Comparison of ENCODE assay signal across 9 cellular contexts in genomic region chr7:14836571-14837189, GRCh38.
DNase-seq lines count a peak whose midpoint lies in the region; ATAC-seq, FAIRE-seq and TF ChIP-seq lines count a peak whose summit lies in the region.
"Had no signal": no experiment of that assay in that cellular context is flagged by ENCODE, and none has a peak within 500 bp of the region (broad histone marks: within the 10 kb centered on the region; RNA-seq: fewer than 3 reads in every experiment).

No MANE protein-coding gene starts in this region.

- no peaks in the 10 kb centered on the region for H3K4me1 Mint-ChIP-seq in activated CD8-positive, alpha-beta T cell treated with anti-CD3 and anti-CD28 coated beads, Interleukin-2, amount 10 ng/mL, durations not matched to agents 7 days and 5 days (ENCODE audit: low read depth)

- no peak for TF ChIP-seq CTCF in bronchial epithelial cell (IDR thresholded peaks at IDR 0.05; ENCODE audit: insufficient read depth, low read length, severe bottlenecking)

- DNase-seq in DMS 273 treated with DMSO at 0.1 percent for 48 hours (lab: John Stamatoyannopoulos, UW), result peak; percentile 65
- DNase-seq in NCI-H2107 (lab: John Stamatoyannopoulos, UW), result peak; percentile 71
- peak; percentile 87 for DNase-seq in bronchial epithelial cell (ENCODE audit: low read depth)
- DNase-seq in kidney tubule cell (ENCODE audit: low spot score), result peak; percentile 43
- no peak for DNase-seq in activated CD8-positive, alpha-beta T cell treated with anti-CD3 and anti-CD28 coated beads, Interleukin-2, amount 10 ng/mL, durations not matched to agents 7 days and 5 days
- no peak for DNase-seq in activated naive CD4-positive, alpha-beta T cell treated with anti-CD3 and anti-CD28 coated beads, Interleukin-2, amount 50 U/mL, for 16 hours
- DNase-seq: lower lobe of right lung had no signal

- H3K27ac Mint-ChIP-seq in activated CD8-positive, alpha-beta T cell treated with anti-CD3 and anti-CD28 coated beads, Interleukin-2, amount 10 ng/mL, durations not matched to agents 7 days and 5 days, result no peak overlapping the region

- no peaks in the 10 kb centered on the region for H3K36me3 ChIP-seq in bronchial epithelial cell (ENCODE audit: control insufficient read depth, insufficient read depth, low read length)
- H3K36me3 ChIP-seq: lower lobe of right lung had no signal

- CTCF ChIA-PET in activated CD8-positive, alpha-beta T cell treated with anti-CD3 and anti-CD28 coated beads, Interleukin-2, amount 10 ng/mL, durations not matched to agents 7 days and 5 days (lab: Charles Lee), result no interaction called here

- H3K4me3 Mint-ChIP-seq in activated CD8-positive, alpha-beta T cell treated with anti-CD3 and anti-CD28 coated beads, Interleukin-2, amount 10 ng/mL, durations not matched to agents 7 days and 5 days, result no peak overlapping the region

- no peaks in the 10 kb centered on the region for H3K36me3 Mint-ChIP-seq in activated CD8-positive, alpha-beta T cell treated with anti-CD3 and anti-CD28 coated beads, Interleukin-2, amount 10 ng/mL, durations not matched to agents 7 days and 5 days (ENCODE audit: low read depth)

- no peak for ATAC-seq in HG03108 (IDR thresholded peaks at IDR 0.05; ENCODE audit: unreplicated experiment)
- no peak for ATAC-seq in activated CD8-positive, alpha-beta T cell treated with anti-CD3 and anti-CD28 coated beads, Interleukin-2, amount 10 ng/mL, durations not matched to agents 7 days and 5 days
- ATAC-seq in HG03159 (IDR thresholded peaks at IDR 0.05; ENCODE audit: unreplicated experiment), result no peak
- ATAC-seq: lower lobe of right lung had no signal

- no peak for FAIRE-seq in bronchial epithelial cell (lab: Jason Lieb, UNC)

- H3K4me3 ChIP-seq in bronchial epithelial cell (ENCODE audit: low read depth, low read length), result no peak overlapping the region
- H3K4me3 ChIP-seq: lower lobe of right lung had no signal

- POLR2A ChIA-PET in activated CD8-positive, alpha-beta T cell treated with anti-CD3 and anti-CD28 coated beads, Interleukin-2, amount 10 ng/mL, durations not matched to agents 7 days and 5 days (lab: Charles Lee), result no interaction called here

- no peaks in the 10 kb centered on the region for H3K27me3 ChIP-seq in bronchial epithelial cell (ENCODE audit: control insufficient read depth, insufficient read depth, low read length)

- no peaks in the 10 kb centered on the region for H3K27me3 Mint-ChIP-seq in activated CD8-positive, alpha-beta T cell treated with anti-CD3 and anti-CD28 coated beads, Interleukin-2, amount 10 ng/mL, durations not matched to agents 7 days and 5 days (ENCODE audit: low read depth)

- H3K9me3 Mint-ChIP-seq in activated CD8-positive, alpha-beta T cell treated with anti-CD3 and anti-CD28 coated beads, Interleukin-2, amount 10 ng/mL, durations not matched to agents 7 days and 5 days (ENCODE audit: insufficient read depth), result no peaks in the 10 kb centered on the region

Comparison
In these comparisons a context has a peak if more than half of its experiments do, and no peak if none do; other contexts are left out.
1. DNase-seq: peak in DMS 273 treated with DMSO at 0.1 percent for 48 hours (single experiment), NCI-H2107 (single experiment), bronchial epithelial cell (single experiment) and kidney tubule cell (single experiment); none in activated CD8-positive, alpha-beta T cell treated with anti-CD3 and anti-CD28 coated beads, Interleukin-2, amount 10 ng/mL, durations not matched to agents 7 days and 5 days (single experiment) and activated naive CD4-positive, alpha-beta T cell treated with anti-CD3 and anti-CD28 coated beads, Interleukin-2, amount 50 U/mL, for 16 hours (single experiment).